In genomic region chrX:75229774-75230173, GRCh38 we compare ENCODE assay signal across 13 cellular contexts. TPM values are rescaled to one million over a fixed set of nuclear protein-coding genes. Genes with fewer than 3 reads are reported as not detected.
DNase-seq lines count a peak whose midpoint lies in the region; ATAC-seq and TF ChIP-seq lines count a peak whose summit lies in the region.
"Had no signal": no experiment of that assay in that cellular context is flagged by ENCODE, and none has a peak within 500 bp of the region (broad histone marks: within the 10 kb centered on the region; RNA-seq: fewer than 3 reads in every experiment).

No MANE protein-coding gene starts in this region.

- no peaks in the 10 kb centered on the region for H3F3A ChIP-seq in MM.1S (ENCODE audit: insufficient read depth, low read length)

- no peak overlapping the region for H2AFZ ChIP-seq in MM.1S (ENCODE audit: low read length)

- no peaks in the 10 kb centered on the region for H3K9me3 ChIP-seq in MM.1S (replicated peaks; ENCODE audit: insufficient read depth, low read length)
- no peaks in the 10 kb centered on the region for H3K9me3 ChIP-seq in gastroesophageal sphincter
- H3K9me3 ChIP-seq: SJSA1, vagina had no signal

- H3K4me3 ChIP-seq in MM.1S (ENCODE audit: low read length) (no peak overlapping the region), gastroesophageal sphincter (no peak overlapping the region)
- H3K4me3 ChIP-seq: SJSA1, vagina had no signal

- H4K20me1 ChIP-seq in MM.1S (ENCODE audit: insufficient read depth, low read length): no peaks in the 10 kb centered on the region

- H3K9me2 ChIP-seq in MM.1S (replicated peaks; ENCODE audit: insufficient read depth, low read length): no peaks in the 10 kb centered on the region

- DNase-seq in MM.1S (peak; percentile 86), DMS79 (lab: John Stamatoyannopoulos, UW) (no peak)
- DNase-seq in stimulated activated naive CD4-positive, alpha-beta T cell (lab: John Stamatoyannopoulos, UW): no peak
- DNase-seq: DMS 273 treated with DMSO at 0.1 percent for 48 hours, hippocampal formation, NCI-H2227 treated with DMSO at 0.1 percent for 48 hours, retina had no signal

- no peak for TF ChIP-seq CTCF in MM.1S (IDR thresholded peaks at IDR 0.05; ENCODE audit: low read length)
- no peak for TF ChIP-seq CTCF in gastroesophageal sphincter (IDR thresholded peaks at IDR 0.05)

- ATAC-seq in GM18858 (IDR thresholded peaks at IDR 0.05; ENCODE audit: unreplicated experiment) (peak; percentile 87), GM19438 (IDR thresholded peaks at IDR 0.05; ENCODE audit: low read depth, unreplicated experiment) (peak; percentile 80), HG02870 (IDR thresholded peaks at IDR 0.05; ENCODE audit: unreplicated experiment) (peak; percentile 82), gastroesophageal sphincter (no peak)

- H3K27me3 ChIP-seq in MM.1S (replicated peaks; ENCODE audit: insufficient read depth, low read length) (no peaks in the 10 kb centered on the region), gastroesophageal sphincter (no peaks in the 10 kb centered on the region)
- H3K27me3 ChIP-seq: SJSA1, vagina had no signal

- no peak overlapping the region for H3K9ac ChIP-seq in MM.1S (ENCODE audit: low read length)

- TF ChIP-seq POLR2A in gastroesophageal sphincter (IDR thresholded peaks at IDR 0.05): no peak

- H3K4me1 ChIP-seq in MM.1S (ENCODE audit: low read length) (0 out of 2 replicates have a peak, but pooled peaks cover 3% of the 10 kb centered on the region), gastroesophageal sphincter (no peaks in the 10 kb centered on the region)
- H3K4me1 ChIP-seq: SJSA1, vagina had no signal

- H3K79me2 ChIP-seq in MM.1S (ENCODE audit: low read length): no peaks in the 10 kb centered on the region

- H3K27ac ChIP-seq in MM.1S (ENCODE audit: low read length): no peak overlapping the region
- H3K27ac ChIP-seq in gastroesophageal sphincter: no peak overlapping the region
- H3K27ac ChIP-seq: SJSA1, vagina had no signal

- H3K36me3 ChIP-seq in MM.1S (replicated peaks; ENCODE audit: insufficient read depth, low read length) (no peaks in the 10 kb centered on the region), gastroesophageal sphincter (no peaks in the 10 kb centered on the region)
- H3K36me3 ChIP-seq: SJSA1, vagina had no signal

- H3K4me2 ChIP-seq in MM.1S (ENCODE audit: low read depth, low read length): no peak overlapping the region

- TF ChIP-seq EP300 in gastroesophageal sphincter (IDR thresholded peaks at IDR 0.05): no peak

- no CpG with 5 or more reads among the region's 1 CpG for WGBS in gastroesophageal sphincter (ENCODE audit: low coverage in 1 of 2), 2 donors

RNA-seq across cellular contexts. Expression of gene UPRT, which starts 44.1 kb away (rescaled TPM):
- 10 to 100 TPM in 3 of 4 donors, 1 to 10 TPM in 1; 9.0 to 15.6 (median 12.8) TPM for total RNA-seq in gastroesophageal sphincter
